In genomic region chr13:46605089-46605488, GRCh38 we compare ENCODE assay signal across 15 cellular contexts. TPM values are rescaled to one million over a fixed set of nuclear protein-coding genes. Genes with fewer than 3 reads are reported as not detected.
DNase-seq lines count a peak whose midpoint lies in the region; ATAC-seq and TF ChIP-seq lines count a peak whose summit lies in the region.
"Had no signal": no experiment of that assay in that cellular context is flagged by ENCODE, and none has a peak within 500 bp of the region (broad histone marks: within the 10 kb centered on the region; RNA-seq: fewer than 3 reads in every experiment).

No MANE protein-coding gene starts in this region.

- no peak overlapping the region for H3K4me3 Mint-ChIP-seq in nephron
- H3K4me3 Mint-ChIP-seq: activated T-cell treated with anti-CD3 and anti-CD28 coated beads, Interleukin-2, amount 50 U/mL, for 4 hours; CD4-positive, alpha-beta memory T cell had no signal

- H3K4me3 ChIP-seq in upper lobe of right lung, result no peak overlapping the region
- H3K4me3 ChIP-seq: adrenal gland, K562 had no signal

- no peaks in the 10 kb centered on the region for H3K36me3 ChIP-seq in upper lobe of right lung
- H3K36me3 ChIP-seq: adrenal gland had no signal

- H3K9me3 ChIP-seq in upper lobe of right lung, result no peaks in the 10 kb centered on the region
- H3K9me3 ChIP-seq: adrenal gland had no signal

- ATAC-seq in left cardiac atrium (peak in 1 of 2 donors; percentile 54), upper lobe of right lung (peak; percentile 42), GM21737 (IDR thresholded peaks at IDR 0.05; ENCODE audit: unreplicated experiment) (no peak)
- ATAC-seq: activated T-cell treated with anti-CD3 and anti-CD28 coated beads, Interleukin-2, amount 50 U/mL, for 4 hours; K562 had no signal

- DNase-seq in DMS 273 (lab: John Stamatoyannopoulos, UW; ENCODE audit: unreplicated experiment) (peak; percentile 4), DMS 273 treated with DMSO at 0.1 percent for 48 hours (lab: John Stamatoyannopoulos, UW) (no peak), left cardiac atrium (peak; percentile 52), upper lobe of right lung (no peak), SIG-M5 treated with dmso at 0.1 percent for 504 hours (lab: John Stamatoyannopoulos, UW; ENCODE audit: unreplicated experiment) (no peak), HPDE6-E6E7 (ENCODE audit: extremely low spot score) (no peak)
- DNase-seq: activated CD4-positive, alpha-beta T cell treated with anti-CD3 and anti-CD28 coated beads, Interleukin-2, amount 50 U/mL, for 4 hours; activated T-cell treated with anti-CD3 and anti-CD28 coated beads, Interleukin-2, amount 50 U/mL, for 4 hours; CD4-positive, alpha-beta memory T cell; NCI-H226 had no signal

- H3K27ac ChIP-seq in upper lobe of right lung, result peak overlapping the region; percentile 45
- H3K27ac ChIP-seq: 22Rv1, adrenal gland had no signal

- H3K36me3 Mint-ChIP-seq in nephron (ENCODE audit: low read depth), result no peaks in the 10 kb centered on the region
- H3K36me3 Mint-ChIP-seq: CD4-positive, alpha-beta memory T cell had no signal

- peaks cover 86% of the 10 kb centered on the region for H3K4me1 Mint-ChIP-seq in nephron

- intact Hi-C loops in left cardiac atrium (cut with DNase I), result loop anchor here (10.0 kb wide), 2 partner anchors 50 to 60 kb away; partner anchors contain the start of gene LRCH1 (in 2 of the 2)
- intact Hi-C loops in upper lobe of right lung (cut with DNase I), result no loop called here

- H3K9me3 Mint-ChIP-seq in nephron, result no peaks in the 10 kb centered on the region
- H3K9me3 Mint-ChIP-seq: activated T-cell treated with anti-CD3 and anti-CD28 coated beads, Interleukin-2, amount 50 U/mL, for 4 hours had no signal

- peak overlapping the region; percentile 4 to 73 (median 7) for H3K27ac Mint-ChIP-seq in nephron
- H3K27ac Mint-ChIP-seq: CD4-positive, alpha-beta memory T cell had no signal

- H3K27me3 ChIP-seq in upper lobe of right lung, result no peaks in the 10 kb centered on the region
- H3K27me3 ChIP-seq: adrenal gland had no signal

- TF ChIP-seq CTCF in nephron (IDR thresholded peaks at IDR 0.05; ENCODE audit: unreplicated experiment in 3 of 3), result no peak
- TF ChIP-seq CTCF in upper lobe of right lung (IDR thresholded peaks at IDR 0.05), result no peak

- peaks cover 56% of the 10 kb centered on the region for H3K4me1 ChIP-seq in upper lobe of right lung

- H3K27me3 Mint-ChIP-seq in nephron (ENCODE audit: low read depth), result no peaks in the 10 kb centered on the region
- H3K27me3 Mint-ChIP-seq: CD4-positive, alpha-beta memory T cell had no signal

RNA-seq across cellular contexts. Expression of gene LRCH1, which starts 52.1 kb away (rescaled TPM):
- total RNA-seq in left cardiac atrium (10 to 100 TPM; 10.8 to 13.7 TPM), upper lobe of right lung (32.0 TPM)

Comparison
In these comparisons a context has a peak if more than half of its experiments do, and no peak if none do; other contexts are left out.
1. DNase-seq: peak in DMS 273 (single experiment) and left cardiac atrium (single experiment); none in DMS 273 treated with DMSO at 0.1 percent for 48 hours (single experiment), upper lobe of right lung (single experiment), SIG-M5 treated with dmso at 0.1 percent for 504 hours (single experiment) and HPDE6-E6E7 (single experiment).